In the genomic region with DNA sequence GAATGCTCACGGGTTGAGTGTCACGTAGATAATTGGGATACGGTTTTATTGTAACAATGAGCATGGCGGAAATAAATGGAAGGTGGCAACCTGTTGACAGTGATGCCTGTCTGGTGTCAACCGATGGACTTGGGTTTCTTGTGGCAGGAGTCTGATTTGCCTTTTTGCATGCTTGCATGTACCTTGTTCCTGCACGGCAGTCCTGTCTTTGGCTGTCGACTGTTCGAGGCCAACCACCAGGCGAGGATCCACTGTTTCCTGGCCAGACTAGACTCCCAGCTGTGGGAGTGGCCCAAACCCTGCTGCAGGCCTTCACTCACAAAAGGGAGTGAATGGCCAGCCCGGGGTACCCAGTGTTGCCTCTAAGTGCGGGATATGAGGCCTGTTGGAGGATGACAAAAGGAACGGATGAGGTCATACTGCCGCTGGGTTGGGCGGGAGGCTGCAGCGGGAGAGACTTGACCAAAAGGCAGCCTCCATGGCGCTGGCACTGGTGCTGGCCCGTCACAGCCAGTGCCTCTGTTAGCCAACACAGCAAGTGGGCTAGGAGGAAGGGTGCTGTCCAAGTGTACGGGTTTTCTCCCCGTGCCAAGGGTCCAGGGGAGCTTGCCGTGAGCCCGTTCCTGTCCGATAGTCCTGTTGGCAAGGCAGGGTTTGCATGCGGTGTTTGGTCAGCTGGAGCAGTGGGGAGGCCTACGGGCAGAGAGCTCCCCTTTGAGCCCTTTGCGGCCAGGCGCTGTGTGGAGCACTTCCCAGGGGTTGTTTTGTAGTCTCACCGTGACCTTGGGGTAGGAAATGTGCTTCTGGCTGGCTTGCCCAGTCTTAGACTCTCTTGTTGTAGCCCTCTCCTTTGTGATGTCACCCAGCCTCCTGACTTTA, we compare ENCODE assay signal across 8 cellular contexts. TPM values are rescaled to one million over a fixed set of nuclear protein-coding genes. Genes with fewer than 3 reads are reported as not detected.
DNase-seq lines count a peak whose midpoint lies in the region; ATAC-seq and TF ChIP-seq lines count a peak whose summit lies in the region.

No MANE protein-coding gene starts in this region.

- peaks cover 3 to 58% (median 46%) of the 10 kb centered on the region in 12 donors for H3K4me1 ChIP-seq in heart left ventricle

- no peaks in the 10 kb centered on the region for H3K9me3 Mint-ChIP-seq in activated naive CD4-positive, alpha-beta T cell treated with anti-CD3 and anti-CD28 coated beads, Interleukin-2, amount 50 U/mL, for 72 hours

- TF ChIP-seq POLR2A in heart left ventricle (IDR thresholded peaks at IDR 0.05) = no peak

- H3K27ac Mint-ChIP-seq in activated naive CD4-positive, alpha-beta T cell treated with anti-CD3 and anti-CD28 coated beads, Interleukin-2, amount 50 U/mL, for 72 hours = peak overlapping the region; percentile 47 to 92

- intact Hi-C loops in heart left ventricle (cut with DNase I) = loop anchor here in 6 of 10 donors (1.0 to 10.0 kb wide), 8 partner anchors 36 to 116 kb away; a partner anchor contains a TSS

- WGBS in heart left ventricle, 4 donors = 1 to 14% (median 9%) methylated on average over 20 to 27 of the region's 27 CpGs

- peaks cover 10 to 18% of the 10 kb centered on the region in 2 donors for H3K36me3 Mint-ChIP-seq in activated naive CD4-positive, alpha-beta T cell treated with anti-CD3 and anti-CD28 coated beads, Interleukin-2, amount 50 U/mL, for 72 hours

- peak overlapping the region; percentile 75 to 94 (median 86) for H3K27ac ChIP-seq in heart left ventricle

- no peak for TF ChIP-seq CTCF in heart left ventricle (IDR thresholded peaks at IDR 0.05)

- H3K36me3 ChIP-seq in heart left ventricle = peaks cover 0 to 9% (median 6%) of the 10 kb centered on the region in 9 donors

- H3K27me3 ChIP-seq in heart left ventricle = no peaks in the 10 kb centered on the region

- H3K4me3 ChIP-seq in heart left ventricle = peak overlapping the region; percentile 48 to 92 (median 84)

- DNase-seq in NCI-H2171 treated with DMSO at 0.1 percent for 48 hours (lab: John Stamatoyannopoulos, UW) (peak; percentile 28), NCI-H2171 (lab: John Stamatoyannopoulos, UW) (no peak), MV-4-11 (lab: John Stamatoyannopoulos, UW) (peak; percentile 37), heart left ventricle (peak in 2 of 5 donors; percentile 45 to 52), pons (ENCODE audit: low spot score) (peak; percentile 28), NCI-H1694 treated with DMSO at 0.1 percent for 48 hours (lab: John Stamatoyannopoulos, UW) (no peak)
- DNase-seq in activated naive CD4-positive, alpha-beta T cell treated with anti-CD3 and anti-CD28 coated beads, Interleukin-2, amount 50 U/mL, for 72 hours (ENCODE audit: low spot score in 2 of 2) = no peak

- no peaks in the 10 kb centered on the region for H3K9me3 ChIP-seq in heart left ventricle

- no peak for ATAC-seq in activated naive CD4-positive, alpha-beta T cell treated with anti-CD3 and anti-CD28 coated beads, Interleukin-2, amount 50 U/mL, for 72 hours
- ATAC-seq in heart left ventricle = peak in 2 of 4 donors; percentile 3 to 7
- no peak for ATAC-seq in GM19467 (IDR thresholded peaks at IDR 0.05; ENCODE audit: unreplicated experiment)

RNA-seq across cellular contexts. Expression of a gene that starts 1.0 kb away (rescaled TPM):
- total RNA-seq in activated naive CD4-positive, alpha-beta T cell treated with anti-CD3 and anti-CD28 coated beads, Interleukin-2, amount 50 U/mL, for 72 hours = 10 to 100 TPM; 37.0 to 66.7 TPM
- total RNA-seq in heart left ventricle = 10 to 100 TPM in 8 of 9 donors, 1 to 10 TPM in 1; 8.8 to 22.1 (median 13.0) TPM
- 10 to 100 TPM in 1 of 2 donors, 1 to 10 TPM in 1; 9.9 to 14.5 TPM for polyA plus RNA-seq in heart left ventricle

RNA-seq across cellular contexts. Expression of a gene that starts 34.9 kb away (rescaled TPM):
- total RNA-seq in activated naive CD4-positive, alpha-beta T cell treated with anti-CD3 and anti-CD28 coated beads, Interleukin-2, amount 50 U/mL, for 72 hours = 100 to 1,000 TPM; 295 to 349 TPM
- 10 to 100 TPM; 35.8 to 85.3 (median 41.5) TPM for total RNA-seq in heart left ventricle
- polyA plus RNA-seq in heart left ventricle = 10 to 100 TPM; 29.3 to 67.1 TPM

RNA-seq across cellular contexts. Expression of a gene that starts 36.0 kb away (rescaled TPM):
- total RNA-seq in activated naive CD4-positive, alpha-beta T cell treated with anti-CD3 and anti-CD28 coated beads, Interleukin-2, amount 50 U/mL, for 72 hours = 10 to 100 TPM; 79.9 to 93.9 TPM
- total RNA-seq in heart left ventricle = 10 to 100 TPM; 18.2 to 31.3 (median 20.2) TPM
- 10 to 100 TPM; 15.8 to 30.1 TPM for polyA plus RNA-seq in heart left ventricle

RNA-seq across cellular contexts. Expression of a gene that starts 50.6 kb away (rescaled TPM):
- total RNA-seq in activated naive CD4-positive, alpha-beta T cell treated with anti-CD3 and anti-CD28 coated beads, Interleukin-2, amount 50 U/mL, for 72 hours = 10 to 100 TPM; 17.6 to 55.4 TPM
- total RNA-seq in heart left ventricle = 10 to 100 TPM; 15.7 to 45.2 (median 40.6) TPM
- 10 to 100 TPM; 21.5 to 26.3 TPM for polyA plus RNA-seq in heart left ventricle

Comparison
In these comparisons a context has a peak if more than half of its experiments do, and no peak if none do; other contexts are left out.
1. DNase-seq: peak in NCI-H2171 treated with DMSO at 0.1 percent for 48 hours (single experiment), MV-4-11 (single experiment) and pons (single experiment); none in NCI-H2171 (single experiment), activated naive CD4-positive, alpha-beta T cell treated with anti-CD3 and anti-CD28 coated beads, Interleukin-2, amount 50 U/mL, for 72 hours (0 of 2) and NCI-H1694 treated with DMSO at 0.1 percent for 48 hours (single experiment).